ENCODE assay signal across 8 cellular contexts in the genomic region with DNA sequence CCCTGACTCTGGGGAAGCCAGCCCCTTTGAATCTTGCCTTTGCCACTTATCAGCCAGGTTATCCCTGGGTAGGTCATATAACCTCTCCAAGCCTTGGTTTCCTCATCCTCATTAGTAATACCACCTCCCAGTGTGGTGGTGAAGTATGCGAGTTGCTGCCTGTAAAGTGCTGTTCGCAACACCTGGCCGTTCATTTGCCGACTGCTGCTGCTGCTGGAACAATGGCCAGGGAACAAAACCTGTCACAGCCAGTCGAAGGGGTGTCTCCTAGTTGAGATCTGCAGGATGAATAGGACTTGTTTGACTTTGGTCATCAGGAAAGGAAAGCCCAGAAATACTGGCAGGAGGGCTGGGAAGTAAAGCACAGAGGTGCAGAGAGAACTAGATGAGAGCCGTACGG.
DNase-seq lines count a peak whose midpoint lies in the region; ATAC-seq and TF ChIP-seq lines count a peak whose summit lies in the region.

No MANE protein-coding gene starts in this region.

- H3K27ac Mint-ChIP-seq in stimulated activated effector memory CD8-positive, alpha-beta T cell treated with anti-CD3 and anti-CD28 coated beads, Interleukin-12 subunit alpha, Interleukin-12 subunit beta, amount 100 ng/mL, for 72 hours: peak overlapping the region; percentile 14

- H3K4me3 Mint-ChIP-seq in stimulated activated effector memory CD8-positive, alpha-beta T cell treated with anti-CD3 and anti-CD28 coated beads, Interleukin-12 subunit alpha, Interleukin-12 subunit beta, amount 100 ng/mL, for 72 hours: no peak overlapping the region

- peaks cover 0 to 45% of the 10 kb centered on the region in 2 experiments; a peak in 2 of 3 replicates for H3K36me3 ChIP-seq in HEK293 (ENCODE audit: control insufficient read depth in 2 of 2, insufficient read depth in 1 of 2, low read length in 2 of 2)

- peaks cover 2% of the 10 kb centered on the region; the same call in 1 of the 2 replicates for H3K4me1 ChIP-seq in HEK293 (ENCODE audit: control insufficient read depth, insufficient read depth, low read length)

- DNase-seq in NCI-H69 (lab: John Stamatoyannopoulos, UW) (peak; percentile 91), epithelial cell of prostate (ENCODE audit: low read depth, low spot score) (peak; percentile 97)
- DNase-seq in stimulated activated effector memory CD8-positive, alpha-beta T cell treated with anti-CD3 and anti-CD28 coated beads, Interleukin-12 subunit alpha, Interleukin-12 subunit beta, amount 100 ng/mL, for 72 hours (ENCODE audit: low spot score in 2 of 2): no peak
- DNase-seq in activated effector memory CD4-positive, alpha-beta T cell treated with Interleukin-2 at 50 U/mL for 16 hours: no peak
- DNase-seq in stimulated activated naive CD4-positive, alpha-beta T cell (lab: John Stamatoyannopoulos, UW): no peak

- peaks cover 50% of the 10 kb centered on the region for H3K36me3 Mint-ChIP-seq in stimulated activated effector memory CD8-positive, alpha-beta T cell treated with anti-CD3 and anti-CD28 coated beads, Interleukin-12 subunit alpha, Interleukin-12 subunit beta, amount 100 ng/mL, for 72 hours

- H3K9me3 ChIP-seq in HEK293 (ENCODE audit: control insufficient read depth, insufficient read depth, low read depth, low read length): no peaks in the 10 kb centered on the region

- peaks cover 66% of the 10 kb centered on the region for H3K4me1 Mint-ChIP-seq in stimulated activated effector memory CD8-positive, alpha-beta T cell treated with anti-CD3 and anti-CD28 coated beads, Interleukin-12 subunit alpha, Interleukin-12 subunit beta, amount 100 ng/mL, for 72 hours

- H3K4me3 ChIP-seq in HEK293 (ENCODE audit: low read depth, low read length): no peak overlapping the region

- POLR2A ChIA-PET in HEK293 (lab: Yijun Ruan, JAX): no interaction called here

- ATAC-seq in stimulated activated effector memory CD8-positive, alpha-beta T cell treated with anti-CD3 and anti-CD28 coated beads, Interleukin-12 subunit alpha, Interleukin-12 subunit beta, amount 100 ng/mL, for 72 hours: no peak
- ATAC-seq in HG03442 (IDR thresholded peaks at IDR 0.05; ENCODE audit: unreplicated experiment): no peak
- ATAC-seq in HG03039 (IDR thresholded peaks at IDR 0.05; ENCODE audit: unreplicated experiment): no peak

- TF ChIP-seq CTCF in HEK293 (tag by site-specific recombination; IDR thresholded peaks at IDR 0.05): no peak

- H3K27ac ChIP-seq in HEK293 (ENCODE audit: extremely low read depth, low read depth, low read length) (no peak overlapping the region), epithelial cell of prostate (peak overlapping the region; percentile 93)

- no peaks in the 10 kb centered on the region for H3K9me3 Mint-ChIP-seq in stimulated activated effector memory CD8-positive, alpha-beta T cell treated with anti-CD3 and anti-CD28 coated beads, Interleukin-12 subunit alpha, Interleukin-12 subunit beta, amount 100 ng/mL, for 72 hours

- CTCF ChIA-PET in HEK293 (lab: Yijun Ruan, JAX): no interaction called here

TF ChIP-seq in HEK293, 187 proteins besides CTCF, POLR2A, EP300 and RAD21:
- TF ChIP-seq ZNF600 (tag by site-specific recombination; IDR thresholded peaks at IDR 0.05): peak; percentile 28; the same call in 1 of the 2 replicates
- TF ChIP-seq ZNF266 (tag by site-specific recombination; IDR thresholded peaks at IDR 0.05; ENCODE audit: low read depth): no peak
- TF ChIP-seq ZNF521 (tag by site-specific recombination; IDR thresholded peaks at IDR 0.05): no peak
- peak; percentile 41; the same call in 1 of the 2 replicates for TF ChIP-seq GLIS1 (tag by site-specific recombination; IDR thresholded peaks at IDR 0.05)
TF ChIP-seq in HEK293: peak in this region for 2.

Comparison
In these comparisons a context has a peak if more than half of its experiments do, and no peak if none do; other contexts are left out.
1. DNase-seq: peak in NCI-H69 (single experiment) and epithelial cell of prostate (single experiment); none in stimulated activated effector memory CD8-positive, alpha-beta T cell treated with anti-CD3 and anti-CD28 coated beads, Interleukin-12 subunit alpha, Interleukin-12 subunit beta, amount 100 ng/mL, for 72 hours (0 of 2), activated effector memory CD4-positive, alpha-beta T cell treated with Interleukin-2 at 50 U/mL for 16 hours (single experiment) and stimulated activated naive CD4-positive, alpha-beta T cell (0 of 6).